8 cellular contexts compared by ENCODE assay signal in the genomic region with DNA sequence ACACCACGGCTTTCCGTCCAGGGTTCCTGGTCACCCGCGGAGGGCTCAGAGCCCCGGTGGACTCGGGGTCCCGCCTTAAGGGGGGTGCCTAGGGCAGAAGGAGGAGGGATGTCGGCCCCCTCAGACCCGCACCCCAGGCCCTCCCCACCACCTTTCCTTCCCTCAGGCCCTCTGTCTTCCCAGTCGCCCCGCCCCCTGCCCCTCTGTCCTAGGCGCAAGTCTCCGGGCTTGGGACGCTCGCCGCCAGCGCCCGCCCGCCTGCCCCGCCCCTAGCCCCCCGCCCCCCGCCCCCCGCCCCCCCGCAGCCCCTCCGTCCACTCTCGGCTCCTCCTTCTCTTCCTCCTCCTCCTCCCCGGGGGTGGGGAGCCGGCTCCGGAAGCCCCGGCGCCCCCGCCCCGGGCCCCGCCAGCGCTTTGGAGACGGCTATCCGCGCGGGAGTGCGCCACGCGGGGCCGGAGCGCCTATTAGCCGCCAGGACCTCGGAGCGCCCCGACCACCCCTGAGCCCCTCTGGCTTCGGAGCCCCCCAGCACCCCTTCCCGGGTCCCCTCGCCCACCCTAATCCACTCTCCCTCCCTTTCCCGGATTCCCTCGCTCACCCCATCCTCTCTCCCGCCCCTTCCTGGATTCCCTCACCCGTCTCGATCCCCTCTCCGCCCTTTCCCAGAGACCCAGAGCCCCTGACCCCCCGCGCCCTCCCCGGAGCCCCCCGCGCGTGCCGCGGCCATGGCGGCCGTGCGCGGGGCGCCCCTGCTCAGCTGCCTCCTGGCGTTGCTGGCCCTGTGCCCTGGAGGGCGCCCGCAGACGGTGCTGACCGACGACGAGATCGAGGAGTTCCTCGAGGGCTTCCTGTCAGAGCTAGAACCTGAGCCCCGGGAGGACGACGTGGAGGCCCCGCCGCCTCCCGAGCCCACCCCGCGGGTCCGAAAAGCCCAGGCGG. TPM values are rescaled to one million over a fixed set of nuclear protein-coding genes. Genes with fewer than 3 reads are reported as not detected.
A peak's percentile ranks its signal among the peaks of the same experiment; 100 is the strongest.
DNase-seq lines count a peak whose midpoint lies in the region; ATAC-seq, FAIRE-seq and TF ChIP-seq lines count a peak whose summit lies in the region.

Gene AEBP1, plus strand, starts transcription at position 405 of the 939 bp plus-strand sequence. Its CDS starts 321 bp downstream, at position 726.

- H3K36me3 ChIP-seq in mucosa of rectum (ENCODE audit: control insufficient read depth in 2 of 2, insufficient read depth in 2 of 2, low read length in 2 of 2) (no peaks in the 10 kb centered on the region), urinary bladder (ENCODE audit: insufficient read depth) (no peaks in the 10 kb centered on the region)

- H3K4me3 ChIP-seq in GM12875 (ENCODE audit: low read depth, low read length) (peak within 1 kb of the TSS; percentile 21), mucosa of rectum (ENCODE audit: low read length in 2 of 2) (peak within 1 kb of the TSS; percentile 59 to 75), urinary bladder (ENCODE audit: low read depth, low read length) (peak within 1 kb of the TSS; percentile 59)

- peaks cover 7 to 17% of the 10 kb centered on the region in 2 donors for H3K27me3 ChIP-seq in mucosa of rectum (ENCODE audit: control insufficient read depth in 2 of 2, insufficient read depth in 2 of 2, low read length in 2 of 2)

- peak within 1 kb of the TSS; percentile 78 for H3K4me3 Mint-ChIP-seq in T-helper 17 cell
- peak within 1 kb of the TSS; percentile 81 for H3K4me3 Mint-ChIP-seq in endothelial cell (ENCODE audit: unreplicated experiment)

- H3K4me1 ChIP-seq in mucosa of rectum (ENCODE audit: control insufficient read depth in 2 of 2, insufficient read depth in 2 of 2, low read length in 2 of 2) (peaks cover 5 to 6% of the 10 kb centered on the region in 2 donors), urinary bladder (ENCODE audit: insufficient read depth) (no peaks in the 10 kb centered on the region)

- no peaks in the 10 kb centered on the region for H3K9me3 ChIP-seq in T-helper 17 cell (ENCODE audit: control insufficient read depth, low read length, poor library complexity, severe bottlenecking)
- H3K9me3 ChIP-seq in mucosa of rectum (ENCODE audit: control insufficient read depth in 2 of 2, low read length in 2 of 2) = no peaks in the 10 kb centered on the region

- ATAC-seq in T-helper 17 cell = peak; percentile 52

- TF ChIP-seq CTCF in GM12875 (IDR thresholded peaks at IDR 0.05; ENCODE audit: borderline replicate concordance, insufficient read depth, low read depth, low read length) (no peak), endothelial cell (IDR thresholded peaks at IDR 0.05; ENCODE audit: unreplicated experiment) (no peak)

- WGBS in urinary bladder = 3% methylated on average over 82 of the region's 89 CpGs

- no peak for FAIRE-seq in GM19239 (lab: Jason Lieb, UNC)

- H3K27me3 Mint-ChIP-seq in T-helper 17 cell = peaks cover 37% of the 10 kb centered on the region
- peaks cover 16% of the 10 kb centered on the region for H3K27me3 Mint-ChIP-seq in endothelial cell (ENCODE audit: unreplicated experiment)

- H3K27ac ChIP-seq in mucosa of rectum (ENCODE audit: low read depth in 2 of 2, low read length in 2 of 2) (peak within 1 kb of the TSS; percentile 51 to 72), urinary bladder (ENCODE audit: low read depth) (peak within 1 kb of the TSS; percentile 69)

- DNase-seq in T-helper 17 cell (peak in 1 of 3 donors; percentile 13), endothelial cell (ENCODE audit: low spot score) (peak; percentile 51), H4 (ENCODE audit: low spot score) (no peak), GM19239 (ENCODE audit: insufficient read length, low spot score) (no peak), NCI-H1694 treated with DMSO at 0.1 percent for 48 hours (lab: John Stamatoyannopoulos, UW) (no peak)

- peaks cover 5% of the 10 kb centered on the region for H3K36me3 Mint-ChIP-seq in T-helper 17 cell (ENCODE audit: low read depth)
- H3K36me3 Mint-ChIP-seq in endothelial cell (ENCODE audit: low read depth, unreplicated experiment) = peaks cover 4% of the 10 kb centered on the region

- no peak within 1 kb of the TSS for H3K27ac Mint-ChIP-seq in T-helper 17 cell
- H3K27ac Mint-ChIP-seq in endothelial cell (ENCODE audit: unreplicated experiment) = no peak within 1 kb of the TSS

- H3K9ac ChIP-seq in mucosa of rectum (ENCODE audit: low read depth in 1 of 2, low read length in 2 of 2) = peak within 1 kb of the TSS; percentile 26 to 52

- no peaks in the 10 kb centered on the region for H3K9me3 Mint-ChIP-seq in endothelial cell (ENCODE audit: unreplicated experiment)

- H3K4me1 Mint-ChIP-seq in T-helper 17 cell = peaks cover 7% of the 10 kb centered on the region
- peaks cover 13% of the 10 kb centered on the region for H3K4me1 Mint-ChIP-seq in endothelial cell (ENCODE audit: unreplicated experiment)

RNA-seq across cellular contexts. Expression of gene AEBP1, which starts in this region (rescaled TPM):
- 1 to 10 TPM; 1.1 to 4.2 TPM for total RNA-seq in T-helper 17 cell
- total RNA-seq in endothelial cell (ENCODE audit: unreplicated experiment) = 22.2 TPM
- 57.2 TPM for total RNA-seq in urinary bladder
- polyA plus RNA-seq in urinary bladder = 247 TPM
- total RNA-seq in H4 (2014; rRNA removed; shearing (Covaris generic)) = 0.06 TPM in 1 of 2 replicates, not detected in the other
